ENCODE assay signal across 8 cellular contexts in the genomic region with DNA sequence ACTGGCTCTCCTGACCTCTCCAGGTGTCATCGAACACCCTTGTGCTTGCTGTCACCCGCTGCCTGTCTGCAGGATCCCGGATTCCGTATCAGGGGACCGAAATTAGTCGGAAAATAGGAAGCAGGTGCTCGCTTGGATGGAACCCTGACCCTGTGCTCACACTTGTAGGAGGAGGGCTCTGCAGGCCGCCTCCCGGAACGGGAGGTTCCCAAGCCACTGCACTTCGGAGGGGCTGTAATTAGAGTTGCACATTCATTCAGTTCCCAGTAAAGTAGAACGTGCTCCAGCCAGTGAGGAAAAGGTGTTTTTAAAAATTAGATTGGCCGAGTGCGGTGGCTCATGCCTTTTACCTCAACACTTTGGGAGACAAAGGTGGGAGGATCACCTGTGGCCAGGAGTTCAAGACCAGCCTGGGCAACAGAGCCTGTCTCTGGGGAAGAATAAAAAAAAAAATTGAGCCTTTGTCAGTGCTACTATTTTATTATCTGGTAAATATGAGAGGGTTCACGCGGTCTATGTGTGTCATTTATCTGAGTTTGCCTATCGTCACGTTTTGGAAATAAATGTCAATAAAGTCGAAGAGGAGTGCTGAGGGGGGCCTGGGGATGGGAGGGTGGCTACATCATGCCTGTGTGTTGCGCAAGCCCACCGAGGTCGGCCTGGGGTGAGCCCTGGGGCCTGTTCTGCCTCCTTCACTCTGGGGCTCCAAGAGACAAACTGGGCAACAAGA. TPM values are rescaled to one million over a fixed set of nuclear protein-coding genes. Genes with fewer than 3 reads are reported as not detected.
A peak's percentile ranks its signal among the peaks of the same experiment; 100 is the strongest.
DNase-seq lines count a peak whose midpoint lies in the region; ATAC-seq and TF ChIP-seq lines count a peak whose summit lies in the region.

No MANE protein-coding gene starts in this region.

- no peak overlapping the region for H3K9ac ChIP-seq in endodermal cell (ENCODE audit: extremely low read depth, low read length, poor library complexity, severe bottlenecking)

- 89 to 91% methylated on average over 18 to 22 of the region's 22 CpGs for WGBS in endodermal cell (ENCODE audit: insufficient coverage in 1 of 2, insufficient read length in 1 of 2), 2 experiments

- H3K9me3 ChIP-seq in HAP-1 = no peaks in the 10 kb centered on the region
- H3K9me3 ChIP-seq in endodermal cell (ENCODE audit: control insufficient read depth, low read length) = no peaks in the 10 kb centered on the region

- H3K4me3 Mint-ChIP-seq in endodermal cell = peak overlapping the region; percentile 57
- peak overlapping the region; percentile 93 to 97 (median 95) for H3K4me3 Mint-ChIP-seq in naive B cell

- H3K27ac Mint-ChIP-seq in endodermal cell (peak overlapping the region; percentile 27), naive B cell (peak overlapping the region; percentile 77 to 97 (median 93))

- TF ChIP-seq CTCF in AG09309 (IDR thresholded peaks at IDR 0.05; ENCODE audit: control insufficient read depth, insufficient read depth, low read depth, low read length, missing control alignments) = no peak
- TF ChIP-seq CTCF in endodermal cell (conservative IDR thresholded peaks at IDR 0.05) = no peak

- H3K36me3 Mint-ChIP-seq in endodermal cell (ENCODE audit: low read depth) (peaks cover 4% of the 10 kb centered on the region), naive B cell (no peaks in the 10 kb centered on the region)

- H3K27me3 Mint-ChIP-seq in endodermal cell (ENCODE audit: insufficient read depth) = peaks cover 4% of the 10 kb centered on the region
- H3K27me3 Mint-ChIP-seq in naive B cell = no peaks in the 10 kb centered on the region

- H3K36me3 ChIP-seq in HAP-1 (replicated peaks) (peaks cover 7% of the 10 kb centered on the region; the same call in 1 of the 2 replicates), endodermal cell (ENCODE audit: control insufficient read depth, insufficient read depth, low read length) (no peaks in the 10 kb centered on the region)

- H3K27me3 ChIP-seq in HAP-1 (ENCODE audit: low read depth) = no peaks in the 10 kb centered on the region
- H3K27me3 ChIP-seq in endodermal cell (ENCODE audit: control insufficient read depth, insufficient read depth, low read length, poor library complexity, severe bottlenecking) = no peaks in the 10 kb centered on the region

- H3K9me3 Mint-ChIP-seq in endodermal cell (no peaks in the 10 kb centered on the region), naive B cell (no peaks in the 10 kb centered on the region)

- in situ Hi-C loops in HAP-1 (cut with MboI; ENCODE audit: low sequenced_read_pairs) = no loop called here

- ATAC-seq in naive B cell (ENCODE audit: low read depth in 2 of 2) (no peak), HG02763 (IDR thresholded peaks at IDR 0.05; ENCODE audit: unreplicated experiment) (no peak)

- H3K4me1 Mint-ChIP-seq in endodermal cell = peaks cover 6% of the 10 kb centered on the region
- H3K4me1 Mint-ChIP-seq in naive B cell = peaks cover 20 to 61% (median 38%) of the 10 kb centered on the region in 3 donors

- no peak overlapping the region for H3K27ac ChIP-seq in endodermal cell (ENCODE audit: low read depth, low read length)
- peak overlapping the region; percentile 96 for H3K27ac ChIP-seq in substantia nigra (ENCODE audit: low read depth, low read length, poor library complexity, severe bottlenecking)

- peaks cover 13% of the 10 kb centered on the region for H3K4me1 ChIP-seq in HAP-1
- H3K4me1 ChIP-seq in endodermal cell (ENCODE audit: control insufficient read depth, insufficient read depth, low read length) = no peaks in the 10 kb centered on the region

- no peak for DNase-seq in AG09309 (ENCODE audit: low read depth)
- peak; percentile 88 to 91 for DNase-seq in HAP-1 (ENCODE audit: low spot score in 2 of 2)
- DNase-seq in NCI-H524 (lab: John Stamatoyannopoulos, UW) = peak; percentile 76 to 81
- DNase-seq in activated CD4-positive, alpha-beta T cell treated with anti-CD3 and anti-CD28 coated beads, Interleukin-2, amount 50 U/mL, for 4 hours = peak; percentile 49 to 53
- DNase-seq in endodermal cell = peak; percentile 60
- DNase-seq in naive B cell = no peak
- DNase-seq in substantia nigra (lab: John Stamatoyannopoulos, UW) = peak in 2 of 49 donors; percentile 16 to 56

- H3K4me3 ChIP-seq in AG09309 (ENCODE audit: control insufficient read depth, low read depth, low read length) (peak overlapping the region; percentile 99), HAP-1 (peak overlapping the region; percentile 88), endodermal cell (ENCODE audit: low read length) (peak overlapping the region; percentile 85)

RNA-seq across cellular contexts. Expression of gene GMEB2, which starts 1.5 kb away (rescaled TPM):
- 10 to 100 TPM; 11.5 to 12.3 TPM for total RNA-seq in endodermal cell
- polyA plus RNA-seq in endodermal cell (2013, experiment 1 of 2) = 14.3 TPM
- polyA plus RNA-seq in endodermal cell (2013, experiment 2 of 2) = 13.6 TPM
- polyA plus RNA-seq in naive B cell (ENCODE audit: low read depth in 6 of 6) = 10 to 100 TPM in 1 of 6 donors, 1 to 10 TPM in 5; 3.1 to 16.0 (median 8.6) TPM

RNA-seq across cellular contexts. Expression of gene STMN3, which starts 24.8 kb away (rescaled TPM):
- total RNA-seq in endodermal cell = 10 to 100 TPM in 1 of 2 donors, 1 to 10 TPM in 1; 6.7 to 18.3 TPM
- polyA plus RNA-seq in endodermal cell (2013, experiment 1 of 2) = 52.0 TPM
- polyA plus RNA-seq in endodermal cell (2013, experiment 2 of 2) = 47.9 TPM
- polyA plus RNA-seq in naive B cell (ENCODE audit: low read depth in 6 of 6) = 1 to 10 TPM; 1.2 to 4.2 (median 2.5) TPM

RNA-seq across cellular contexts. Expression of gene RTEL1, which starts 29.7 kb away (rescaled TPM):
- total RNA-seq in endodermal cell = 10 to 100 TPM; 33.9 to 36.7 TPM
- 17.6 TPM for polyA plus RNA-seq in endodermal cell (2013, experiment 1 of 2)
- polyA plus RNA-seq in endodermal cell (2013, experiment 2 of 2) = 14.2 TPM
- 1 to 10 TPM in 5 of 6 donors, not detected in 1; 1.5 to 6.5 (median 3.0) TPM for polyA plus RNA-seq in naive B cell (ENCODE audit: low read depth in 6 of 6)

RNA-seq across cellular contexts. Expression of gene HELZ2, which starts 54.4 kb away (rescaled TPM):
- 10 to 100 TPM; 34.5 to 37.0 TPM for total RNA-seq in endodermal cell
- 15.5 TPM for polyA plus RNA-seq in endodermal cell (2013, experiment 1 of 2)
- 14.7 TPM for polyA plus RNA-seq in endodermal cell (2013, experiment 2 of 2)
- polyA plus RNA-seq in naive B cell (ENCODE audit: low read depth in 6 of 6) = 10 to 100 TPM in 3 of 6 donors, 1 to 10 TPM in 3; 2.5 to 11.6 (median 9.3) TPM

Comparison
In these comparisons a context has a peak if more than half of its experiments do, and no peak if none do; other contexts are left out.
1. DNase-seq: peak in HAP-1 (2 of 2), NCI-H524 (2 of 2), activated CD4-positive, alpha-beta T cell treated with anti-CD3 and anti-CD28 coated beads, Interleukin-2, amount 50 U/mL, for 4 hours (2 of 2) and endodermal cell (single experiment); none in AG09309 (single experiment) and naive B cell (single experiment).
2. Peak in every context shown above with its lines, with median percentiles within 50 percentile points of each other: H3K4me3 ChIP-seq.